Comparison of ENCODE assay signal across 9 cellular contexts in genomic region chr19:51439021-51439465, GRCh38. TPM values are rescaled to one million over a fixed set of nuclear protein-coding genes. Genes with fewer than 3 reads are reported as not detected.
A peak's percentile ranks its signal among the peaks of the same experiment; 100 is the strongest.
DNase-seq lines count a peak whose midpoint lies in the region; ATAC-seq, FAIRE-seq and TF ChIP-seq lines count a peak whose summit lies in the region.
"Had no signal": no experiment of that assay in that cellular context is flagged by ENCODE, and none has a peak within 500 bp of the region (broad histone marks: within the 10 kb centered on the region; RNA-seq: fewer than 3 reads in every experiment).

No MANE protein-coding gene starts in this region.

- FAIRE-seq in H1 (lab: Jason Lieb, UNC) = no peak

- no peak overlapping the region for H3K4ac ChIP-seq in H1 (replicated peaks; ENCODE audit: insufficient read length, low read depth, low read length)

- no peak overlapping the region for H3K23ac ChIP-seq in H1 (ENCODE audit: insufficient read length)

- H3K79me2 ChIP-seq in OCI-LY1 (ENCODE audit: insufficient read depth, low read length) (no peaks in the 10 kb centered on the region), H1 (ENCODE audit: control insufficient read depth in 1 of 2, insufficient read depth in 2 of 2, low read length in 2 of 2) (no peaks in the 10 kb centered on the region)

- H3K56ac ChIP-seq in H1 (replicated peaks; ENCODE audit: insufficient read length, low read depth, low read length) = no peak overlapping the region

- H2AFZ ChIP-seq in OCI-LY1 (ENCODE audit: low read length) = no peak overlapping the region
- no peak overlapping the region for H2AFZ ChIP-seq in H1 (ENCODE audit: low read length)

- H3K27me3 Mint-ChIP-seq in activated CD4-positive, alpha-beta T cell treated with anti-CD3 and anti-CD28 coated beads for 36 hours = no peaks in the 10 kb centered on the region

- H3K36me3 ChIP-seq in OCI-LY1 (ENCODE audit: insufficient read depth, low read length) (no peaks in the 10 kb centered on the region), H1 (ENCODE audit: control insufficient read depth in 2 of 4, insufficient read depth in 4 of 4, low read length in 3 of 4) (no peaks in the 10 kb centered on the region), psoas muscle (ENCODE audit: insufficient read depth in 1 of 2, low read depth in 1 of 2) (no peaks in the 10 kb centered on the region)

- H3K23me2 ChIP-seq in H1 (ENCODE audit: low read depth, low read length) = no peaks in the 10 kb centered on the region

- H3K4me2 ChIP-seq in OCI-LY1 (ENCODE audit: low read length) (no peak overlapping the region), H1 (ENCODE audit: insufficient read depth in 1 of 2, low read depth in 2 of 2, low read length in 2 of 2) (no peak overlapping the region)

- no peak overlapping the region for H2AK5ac ChIP-seq in H1 (ENCODE audit: low read depth, low read length)

- 69% methylated on average over 5 of the region's 5 CpGs; no CpG with 5 or more reads in 1 of the 2 experiments for WGBS in H1 (ENCODE audit: extremely low coverage in 1 of 2, insufficient coverage in 1 of 2, insufficient read length in 1 of 2, insufficient replicate concordance in 2 of 2, low coverage in 1 of 2, low lambda C conversion rate in 2 of 2, missing lambda C conversion rate in 1 of 2), 2 experiments
- WGBS in psoas muscle, 3 donors = 42 to 48% (median 44%) methylated on average over 5 of the region's 5 CpGs

- no peak overlapping the region for H4K5ac ChIP-seq in H1 (ENCODE audit: insufficient read length, low read depth, low read length)

- H3K4me1 Mint-ChIP-seq in activated CD4-positive, alpha-beta T cell treated with anti-CD3 and anti-CD28 coated beads for 36 hours = peaks cover 57% of the 10 kb centered on the region

- peak; percentile 75 for TF ChIP-seq CTCF in OCI-LY1 (IDR thresholded peaks at IDR 0.05; ENCODE audit: low read length)
- TF ChIP-seq CTCF in H1 (IDR thresholded peaks at IDR 0.05; ENCODE audit: control extremely low read depth in 1 of 3, insufficient read depth in 1 of 3, low read depth in 1 of 3, low read length in 3 of 3) = peak; percentile 39 to 81 (median 75)
- TF ChIP-seq CTCF in psoas muscle (IDR thresholded peaks at IDR 0.05) = peak; percentile 10

- no peak overlapping the region for H3K14ac ChIP-seq in H1 (ENCODE audit: insufficient read length)

- H3K27ac ChIP-seq in OCI-LY1 (ENCODE audit: low read depth, low read length, poor library complexity, severe bottlenecking) (no peak overlapping the region), H1 (ENCODE audit: low read depth, low read length) (no peak overlapping the region), psoas muscle (no peak overlapping the region)
- H3K27ac ChIP-seq: C4-2B had no signal

- no peak for TF ChIP-seq POLR2A in H1 (IDR thresholded peaks at IDR 0.05; ENCODE audit: control extremely low read depth in 1 of 2, low read depth in 2 of 2, low read length in 2 of 2)

- peak; percentile 55 for DNase-seq in activated CD4-positive, alpha-beta T cell treated with anti-CD3 and anti-CD28 coated beads for 36 hours
- no peak for DNase-seq in activated CD4-positive, alpha-beta T cell treated with anti-CD3 and anti-CD28 coated beads, Interleukin-2, amount 50 U/mL, for 4 hours
- DNase-seq in H1 (ENCODE audit: low read depth in 1 of 2, low spot score in 2 of 2) = no peak
- DNase-seq in psoas muscle = no peak
- DNase-seq in hypothalamus (lab: John Stamatoyannopoulos, UW) = no peak
- no peak for DNase-seq in NCI-H2171 (lab: John Stamatoyannopoulos, UW)

- H3K4me3 ChIP-seq in OCI-LY1 (ENCODE audit: low read depth, low read length, poor library complexity, severe bottlenecking) (no peak overlapping the region), H1 (ENCODE audit: extremely low read depth in 1 of 4, insufficient read depth in 2 of 4, low read depth in 3 of 4, low read length in 4 of 4) (no peak overlapping the region), psoas muscle (no peak overlapping the region)

- H2BK5ac ChIP-seq in H1 (ENCODE audit: low read depth, low read length) = no peak overlapping the region

- H3K36me3 Mint-ChIP-seq in activated CD4-positive, alpha-beta T cell treated with anti-CD3 and anti-CD28 coated beads for 36 hours (ENCODE audit: low read depth) = peaks cover 2% of the 10 kb centered on the region

- no peak overlapping the region for H2BK20ac ChIP-seq in H1 (ENCODE audit: low read length)

- peaks cover 3% of the 10 kb centered on the region for H3K9me3 Mint-ChIP-seq in activated CD4-positive, alpha-beta T cell treated with anti-CD3 and anti-CD28 coated beads for 36 hours (ENCODE audit: low read depth)

- H3K27ac Mint-ChIP-seq in activated CD4-positive, alpha-beta T cell treated with anti-CD3 and anti-CD28 coated beads for 36 hours = peak overlapping the region; percentile 14

- TF ChIP-seq EP300 in H1 (IDR thresholded peaks at IDR 0.05; ENCODE audit: borderline replicate concordance in 1 of 2, low read depth in 2 of 2, low read length in 2 of 2) = no peak

- POLR2A ChIA-PET in activated CD4-positive, alpha-beta T cell treated with anti-CD3 and anti-CD28 coated beads for 36 hours (lab: Charles Lee) = interaction anchor here (0.6 kb wide), 1 partner anchor 143 kb away, joined by 4 read pairs; no protein-coding TSS in a partner anchor
- POLR2A ChIA-PET in H1 (lab: Charles Lee; ENCODE audit: partially characterized antibody) = interaction anchor here (0.8 kb wide), 2 partner anchors 71 to 134 kb away, joined by 3 read pairs; no protein-coding TSS in a partner anchor

- no peak overlapping the region; the same call in 1 of the 2 replicates for H4K8ac ChIP-seq in H1 (ENCODE audit: extremely low read depth, insufficient read depth, low read length)

- no peak overlapping the region for H3K4me3 Mint-ChIP-seq in activated CD4-positive, alpha-beta T cell treated with anti-CD3 and anti-CD28 coated beads for 36 hours

- H3F3A ChIP-seq in OCI-LY1 (ENCODE audit: insufficient read depth, low read length) = no peaks in the 10 kb centered on the region

- no peaks in the 10 kb centered on the region for H4K20me1 ChIP-seq in OCI-LY1 (ENCODE audit: insufficient read depth, low read length)
- no peaks in the 10 kb centered on the region for H4K20me1 ChIP-seq in H1 (replicated peaks in 1 of 2; ENCODE audit: control insufficient read depth in 1 of 2, insufficient read depth in 2 of 2, low read length in 2 of 2)

- peak overlapping the region; percentile 39; the same call in 1 of the 2 replicates for H2BK12ac ChIP-seq in H1 (ENCODE audit: low read depth, low read length)

- H3K18ac ChIP-seq in H1 (ENCODE audit: extremely low read depth, low read length) = no peak overlapping the region

- H3K9ac ChIP-seq in OCI-LY1 (ENCODE audit: low read length) (no peak overlapping the region), H1 (replicated peaks in 1 of 4; ENCODE audit: extremely low read depth in 1 of 4, low read depth in 3 of 4, low read length in 3 of 4) (no peak overlapping the region)

- TF ChIP-seq RAD21 in H1 (IDR thresholded peaks at IDR 0.05 in 1 of 2, conservative IDR thresholded peaks at IDR 0.05 in 1 of 2; ENCODE audit: low read depth in 2 of 2, low read length in 2 of 2) = peak; percentile 73 to 79

- H3K4me1 ChIP-seq in OCI-LY1 (ENCODE audit: insufficient read depth, low read length, severe bottlenecking) (peaks cover 18% of the 10 kb centered on the region), H1 (replicated peaks in 1 of 4; ENCODE audit: control insufficient read depth in 3 of 4, insufficient read depth in 4 of 4, low read length in 3 of 4) (no peaks in the 10 kb centered on the region), psoas muscle (no peaks in the 10 kb centered on the region)

- H3K9me2 ChIP-seq in OCI-LY1 (ENCODE audit: low read depth, low read length) = no peaks in the 10 kb centered on the region

- H2BK120ac ChIP-seq in H1 (replicated peaks; ENCODE audit: low read depth, low read length) = no peak overlapping the region

- ATAC-seq in activated CD4-positive, alpha-beta T cell treated with anti-CD3 and anti-CD28 coated beads for 36 hours = no peak
- ATAC-seq in psoas muscle (no peak), GM21619 (IDR thresholded peaks at IDR 0.05; ENCODE audit: unreplicated experiment) (no peak)

- H3K27me3 ChIP-seq in OCI-LY1 (ENCODE audit: insufficient read depth, low read length) (peaks cover 8% of the 10 kb centered on the region; the same call in 1 of the 2 replicates), H1 (replicated peaks in 1 of 4; ENCODE audit: control insufficient read depth in 3 of 4, extremely low read depth in 1 of 4, insufficient read depth in 3 of 4, low read length in 3 of 4) (no peaks in the 10 kb centered on the region), psoas muscle (ENCODE audit: insufficient read depth in 3 of 3, low read length in 2 of 3) (peaks cover 0 to 21% (median 2%) of the 10 kb centered on the region in 3 donors)

- H3K9me3 ChIP-seq in OCI-LY1 (ENCODE audit: low read length) (no peaks in the 10 kb centered on the region), H1 (ENCODE audit: insufficient read depth in 2 of 2, low read depth in 1 of 2, low read length in 1 of 2) (no peaks in the 10 kb centered on the region), psoas muscle (no peaks in the 10 kb centered on the region)

- no peak overlapping the region for H2BK15ac ChIP-seq in H1 (ENCODE audit: low read length)

- H3K79me1 ChIP-seq in H1 (ENCODE audit: low read depth, low read length) = no peaks in the 10 kb centered on the region

- intact Hi-C loops in activated CD4-positive, alpha-beta T cell treated with anti-CD3 and anti-CD28 coated beads for 36 hours (cut with DNase I, micrococcal nuclease) = loop anchor here in 1 of 2 experiments (2.0 kb wide), 1 partner anchor 280 kb away; no protein-coding TSS in a partner anchor
- intact Hi-C loops in psoas muscle (cut with DNase I) = loop anchor here (5.0 kb wide), 1 partner anchor 102 kb away; no protein-coding TSS in a partner anchor

- CTCF ChIA-PET in activated CD4-positive, alpha-beta T cell treated with anti-CD3 and anti-CD28 coated beads for 36 hours (lab: Charles Lee) = interaction anchor here (0.7 to 4.0 kb wide), 13 partner anchors 12 to 205 kb away, joined by 3 to 21 read pairs (median 3); partner anchors contain the start of gene SIGLEC10
- CTCF ChIA-PET in H1 (lab: Charles Lee; ENCODE audit: partially characterized antibody) = interaction anchor here (0.6 to 6.8 kb wide), 41 partner anchors 9 to 301 kb away, joined by 3 to 44 read pairs (median 4); partner anchors contain the start of genes C19orf84, SIGLEC10 and VSIG10L

- H4K91ac ChIP-seq in H1 (replicated peaks; ENCODE audit: insufficient read length, low read length) = no peak overlapping the region

RNA-seq across cellular contexts. Expression of gene SIGLEC8, which starts 19.2 kb away (rescaled TPM):
- not detected for total RNA-seq in activated CD4-positive, alpha-beta T cell treated with anti-CD3 and anti-CD28 coated beads for 36 hours
- total RNA-seq in H1 (2021; fragmentation: NEBNext Ultra II Directional; extraction: Animal tissue kit (Norgen Biotek cat#: 25700)) = not detected in 2 replicates
- not detected in 2 replicates for polyA plus RNA-seq in H1 (2011; rRNA removed)
- not detected for polyA plus RNA-seq in H1 (2011; cell fraction: cytosol; rRNA removed)
- not detected for polyA plus RNA-seq in H1 (2011; cell fraction: nucleus; rRNA removed)
- not detected in 4 replicates for polyA plus RNA-seq in H1 (2012, experiment 1 of 2)
- not detected for polyA plus RNA-seq in H1 (2012, experiment 2 of 2)
- polyA plus RNA-seq in H1 (2013, experiment 1 of 2) = not detected
- not detected for polyA plus RNA-seq in H1 (2013, experiment 2 of 2)
- polyA minus RNA-seq in H1 (2011; rRNA and poly(A)+ RNA removed) = not detected in 2 replicates
- polyA minus RNA-seq in H1 (2011; cell fraction: cytosol; rRNA and poly(A)+ RNA removed) = not detected
- not detected for polyA minus RNA-seq in H1 (2011; cell fraction: nucleus; rRNA and poly(A)+ RNA removed)
- under 1 TPM in 2 of 4 donors, not detected in 2; 0.13 to 0.14 TPM for total RNA-seq in psoas muscle
- polyA plus RNA-seq in psoas muscle = under 1 TPM in 2 of 3 donors, not detected in 1; 0.03 to 0.09 TPM

RNA-seq across cellular contexts. Expression of gene SIGLEC10, which starts 21.6 kb away (rescaled TPM):
- total RNA-seq in activated CD4-positive, alpha-beta T cell treated with anti-CD3 and anti-CD28 coated beads for 36 hours = under 1 TPM; 0.48 to 0.65 TPM
- total RNA-seq in H1 (2021; fragmentation: NEBNext Ultra II Directional; extraction: Animal tissue kit (Norgen Biotek cat#: 25700)) = not detected in 2 replicates
- 0.06 TPM in 1 of 2 replicates, not detected in the other for polyA plus RNA-seq in H1 (2011; rRNA removed)
- 0.05 TPM for polyA plus RNA-seq in H1 (2011; cell fraction: cytosol; rRNA removed)
- polyA plus RNA-seq in H1 (2011; cell fraction: nucleus; rRNA removed) = not detected
- polyA plus RNA-seq in H1 (2012, experiment 1 of 2) = 0.68 to 1.4 TPM (median 0.97 TPM) in 4 replicates
- polyA plus RNA-seq in H1 (2012, experiment 2 of 2) = 0.33 TPM
- 0.08 TPM for polyA plus RNA-seq in H1 (2013, experiment 1 of 2)
- 0.04 TPM for polyA plus RNA-seq in H1 (2013, experiment 2 of 2)
- polyA minus RNA-seq in H1 (2011; rRNA and poly(A)+ RNA removed) = not detected in 2 replicates
- not detected for polyA minus RNA-seq in H1 (2011; cell fraction: cytosol; rRNA and poly(A)+ RNA removed)
- not detected for polyA minus RNA-seq in H1 (2011; cell fraction: nucleus; rRNA and poly(A)+ RNA removed)
- total RNA-seq in psoas muscle = 1 to 10 TPM in 1 of 4 donors, under 1 TPM in 3; 0.64 to 1.1 (median 0.79) TPM
- polyA plus RNA-seq in psoas muscle = under 1 TPM; 0.09 to 0.98 (median 0.11) TPM

RNA-seq across cellular contexts. Expression of gene CEACAM18, which starts 39.3 kb away (rescaled TPM):
- total RNA-seq in activated CD4-positive, alpha-beta T cell treated with anti-CD3 and anti-CD28 coated beads for 36 hours = not detected
- total RNA-seq in H1 (2021; fragmentation: NEBNext Ultra II Directional; extraction: Animal tissue kit (Norgen Biotek cat#: 25700)) = not detected in 2 replicates
- not detected in 2 replicates for polyA plus RNA-seq in H1 (2011; rRNA removed)
- polyA plus RNA-seq in H1 (2011; cell fraction: cytosol; rRNA removed) = not detected
- polyA plus RNA-seq in H1 (2011; cell fraction: nucleus; rRNA removed) = not detected
- not detected in 4 replicates for polyA plus RNA-seq in H1 (2012, experiment 1 of 2)
- not detected for polyA plus RNA-seq in H1 (2012, experiment 2 of 2)
- not detected for polyA plus RNA-seq in H1 (2013, experiment 1 of 2)
- polyA plus RNA-seq in H1 (2013, experiment 2 of 2) = not detected
- not detected in 2 replicates for polyA minus RNA-seq in H1 (2011; rRNA and poly(A)+ RNA removed)
- not detected for polyA minus RNA-seq in H1 (2011; cell fraction: cytosol; rRNA and poly(A)+ RNA removed)
- polyA minus RNA-seq in H1 (2011; cell fraction: nucleus; rRNA and poly(A)+ RNA removed) = not detected
- total RNA-seq in psoas muscle = not detected
- polyA plus RNA-seq in psoas muscle = not detected

RNA-seq across cellular contexts. Expression of gene C19orf84, which starts 48.7 kb away (rescaled TPM):
- total RNA-seq in activated CD4-positive, alpha-beta T cell treated with anti-CD3 and anti-CD28 coated beads for 36 hours = under 1 TPM in 1 of 2 experiments, not detected in 1; 0.33 TPM
- total RNA-seq in H1 (2021; fragmentation: NEBNext Ultra II Directional; extraction: Animal tissue kit (Norgen Biotek cat#: 25700)) = 1.7 and 2.4 TPM in 2 replicates
- polyA plus RNA-seq in H1 (2011; rRNA removed) (2.1 and 2.3 TPM in 2 replicates), psoas muscle (not detected)
- polyA plus RNA-seq in H1 (2011; cell fraction: cytosol; rRNA removed) = 2.2 TPM
- 1.4 TPM for polyA plus RNA-seq in H1 (2011; cell fraction: nucleus; rRNA removed)
- polyA plus RNA-seq in H1 (2012, experiment 1 of 2) = 3.3 to 4.6 TPM (median 3.9 TPM) in 4 replicates
- polyA plus RNA-seq in H1 (2012, experiment 2 of 2) = 4.1 TPM
- 4.3 TPM for polyA plus RNA-seq in H1 (2013, experiment 1 of 2)
- polyA plus RNA-seq in H1 (2013, experiment 2 of 2) = 4.6 TPM
- polyA minus RNA-seq in H1 (2011; rRNA and poly(A)+ RNA removed) = 0.50 and 0.73 TPM in 2 replicates
- polyA minus RNA-seq in H1 (2011; cell fraction: cytosol; rRNA and poly(A)+ RNA removed) = 2.9 TPM
- 1.7 TPM for polyA minus RNA-seq in H1 (2011; cell fraction: nucleus; rRNA and poly(A)+ RNA removed)
- total RNA-seq in psoas muscle = not detected

RNA-seq across cellular contexts. Expression of gene LIM2, which starts 51.3 kb away (rescaled TPM):
- under 1 TPM in 1 of 2 experiments, not detected in 1; 0.27 TPM for total RNA-seq in activated CD4-positive, alpha-beta T cell treated with anti-CD3 and anti-CD28 coated beads for 36 hours
- total RNA-seq in H1 (2021; fragmentation: NEBNext Ultra II Directional; extraction: Animal tissue kit (Norgen Biotek cat#: 25700)) = not detected in 2 replicates
- polyA plus RNA-seq in H1 (2011; rRNA removed) (0.13 TPM in 1 of 2 replicates, not detected in the other), psoas muscle (not detected)
- 0.17 TPM for polyA plus RNA-seq in H1 (2011; cell fraction: cytosol; rRNA removed)
- polyA plus RNA-seq in H1 (2011; cell fraction: nucleus; rRNA removed) = not detected
- 0.28 TPM in 1 of 4 replicates, not detected in the others for polyA plus RNA-seq in H1 (2012, experiment 1 of 2)
- not detected for polyA plus RNA-seq in H1 (2012, experiment 2 of 2)
- not detected for polyA plus RNA-seq in H1 (2013, experiment 1 of 2)
- not detected for polyA plus RNA-seq in H1 (2013, experiment 2 of 2)
- polyA minus RNA-seq in H1 (2011; rRNA and poly(A)+ RNA removed) = not detected in 2 replicates
- not detected for polyA minus RNA-seq in H1 (2011; cell fraction: cytosol; rRNA and poly(A)+ RNA removed)
- not detected for polyA minus RNA-seq in H1 (2011; cell fraction: nucleus; rRNA and poly(A)+ RNA removed)
- total RNA-seq in psoas muscle = not detected

Comparison
In these comparisons a context has a peak if more than half of its experiments do, and no peak if none do; other contexts are left out.
1. CTCF ChIP-seq: peak in every context shown above with its lines; median percentile 75 in OCI-LY1; 75 in H1; 10 in psoas muscle.